In the genomic region with DNA sequence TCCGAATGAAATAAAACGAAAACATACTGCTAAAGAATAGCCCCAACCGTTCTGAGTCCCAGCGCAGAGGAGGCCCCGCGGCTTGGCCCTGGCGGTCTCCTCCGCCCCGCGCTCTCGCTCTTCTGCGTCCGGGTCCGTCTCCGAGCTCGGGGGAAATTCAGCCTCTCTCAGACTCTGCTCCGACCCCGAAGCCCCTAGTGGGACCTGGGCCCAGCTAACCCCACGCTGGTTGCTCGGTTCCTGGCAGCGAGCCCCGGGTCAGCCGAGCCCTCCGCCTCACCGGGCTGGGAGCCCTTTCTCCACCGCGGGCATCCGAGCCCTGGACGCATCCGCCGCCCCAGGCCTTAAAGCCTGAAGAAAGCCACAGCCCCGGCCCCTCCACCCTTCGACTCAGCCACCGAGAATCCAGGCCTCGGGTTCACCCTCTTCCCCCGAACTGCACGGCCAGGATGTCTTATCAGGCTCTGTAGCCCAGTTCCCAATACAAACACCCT, we compare ENCODE assay signal across 1 cellular context.
TF ChIP-seq lines count a peak whose summit lies in the region.

No MANE protein-coding gene starts in this region.

TF ChIP-seq in HepG2, 621 proteins besides CTCF, POLR2A, EP300 and RAD21 (continues in another document):
- TF ChIP-seq SP140L (CRISPR knock-in tag; IDR thresholded peaks at IDR 0.05; ENCODE audit: borderline replicate concordance), result no peak
- TF ChIP-seq, protein P1, sequence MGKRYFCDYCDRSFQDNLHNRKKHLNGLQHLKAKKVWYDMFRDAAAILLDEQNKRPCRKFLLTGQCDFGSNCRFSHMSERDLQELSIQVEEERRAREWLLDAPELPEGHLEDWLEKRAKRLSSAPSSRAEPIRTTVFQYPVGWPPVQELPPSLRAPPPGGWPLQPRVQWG (CRISPR knock-in tag; IDR thresholded peaks at IDR 0.05; ENCODE audit: borderline replicate concordance, low read depth), result no peak
- TF ChIP-seq ZNF335 (CRISPR knock-in tag; IDR thresholded peaks at IDR 0.05), result no peak
- TF ChIP-seq, protein P2, sequence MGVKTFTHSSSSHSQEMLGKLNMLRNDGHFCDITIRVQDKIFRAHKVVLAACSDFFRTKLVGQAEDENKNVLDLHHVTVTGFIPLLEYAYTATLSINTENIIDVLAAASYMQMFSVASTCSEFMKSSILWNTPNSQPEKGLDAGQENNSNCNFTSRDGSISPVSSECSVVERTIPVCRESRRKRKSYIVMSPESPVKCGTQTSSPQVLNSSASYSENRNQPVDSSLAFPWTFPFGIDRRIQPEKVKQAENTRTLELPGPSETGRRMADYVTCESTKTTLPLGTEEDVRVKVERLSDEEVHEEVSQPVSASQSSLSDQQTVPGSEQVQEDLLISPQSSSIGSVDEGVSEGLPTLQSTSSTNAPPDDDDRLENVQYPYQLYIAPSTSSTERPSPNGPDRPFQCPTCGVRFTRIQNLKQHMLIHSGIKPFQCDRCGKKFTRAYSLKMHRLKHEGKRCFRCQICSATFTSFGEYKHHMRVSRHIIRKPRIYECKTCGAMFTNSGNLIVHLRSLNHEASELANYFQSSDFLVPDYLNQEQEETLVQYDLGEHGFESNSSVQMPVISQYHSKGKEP (CRISPR knock-in tag; IDR thresholded peaks at IDR 0.05), result no peak
- no peak for TF ChIP-seq ZNF572 (CRISPR knock-in tag; IDR thresholded peaks at IDR 0.05)
- no peak for TF ChIP-seq SP1 (IDR thresholded peaks at IDR 0.05)
- TF ChIP-seq SP1 (CRISPR knock-in tag; IDR thresholded peaks at IDR 0.05), result no peak
- TF ChIP-seq PRMT3 (CRISPR knock-in tag; IDR thresholded peaks at IDR 0.05; ENCODE audit: borderline replicate concordance, low read depth), result no peak
- no peak for TF ChIP-seq SCMH1 (CRISPR knock-in tag; IDR thresholded peaks at IDR 0.05; ENCODE audit: borderline replicate concordance)
- TF ChIP-seq FOXK1 (CRISPR knock-in tag; IDR thresholded peaks at IDR 0.05; ENCODE audit: borderline replicate concordance, low read depth), result no peak
- TF ChIP-seq HOXD1 (CRISPR knock-in tag; IDR thresholded peaks at IDR 0.05), result no peak
- TF ChIP-seq ZNF746 (CRISPR knock-in tag; IDR thresholded peaks at IDR 0.05), result no peak
- no peak for TF ChIP-seq CBX1 (IDR thresholded peaks at IDR 0.05; ENCODE audit: low read depth)
- TF ChIP-seq, protein P3, sequence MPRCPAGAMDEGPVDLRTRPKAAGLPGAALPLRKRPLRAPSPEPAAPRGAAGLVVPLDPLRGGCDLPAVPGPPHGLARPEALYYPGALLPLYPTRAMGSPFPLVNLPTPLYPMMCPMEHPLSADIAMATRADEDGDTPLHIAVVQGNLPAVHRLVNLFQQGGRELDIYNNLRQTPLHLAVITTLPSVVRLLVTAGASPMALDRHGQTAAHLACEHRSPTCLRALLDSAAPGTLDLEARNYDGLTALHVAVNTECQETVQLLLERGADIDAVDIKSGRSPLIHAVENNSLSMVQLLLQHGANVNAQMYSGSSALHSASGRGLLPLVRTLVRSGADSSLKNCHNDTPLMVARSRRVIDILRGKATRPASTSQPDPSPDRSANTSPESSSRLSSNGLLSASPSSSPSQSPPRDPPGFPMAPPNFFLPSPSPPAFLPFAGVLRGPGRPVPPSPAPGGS (CRISPR knock-in tag; IDR thresholded peaks at IDR 0.05), result no peak
- TF ChIP-seq DNMT1 (CRISPR knock-in tag; IDR thresholded peaks at IDR 0.05), result no peak
- no peak for TF ChIP-seq NFYC (CRISPR knock-in tag; IDR thresholded peaks at IDR 0.05)
- TF ChIP-seq, protein P4, sequence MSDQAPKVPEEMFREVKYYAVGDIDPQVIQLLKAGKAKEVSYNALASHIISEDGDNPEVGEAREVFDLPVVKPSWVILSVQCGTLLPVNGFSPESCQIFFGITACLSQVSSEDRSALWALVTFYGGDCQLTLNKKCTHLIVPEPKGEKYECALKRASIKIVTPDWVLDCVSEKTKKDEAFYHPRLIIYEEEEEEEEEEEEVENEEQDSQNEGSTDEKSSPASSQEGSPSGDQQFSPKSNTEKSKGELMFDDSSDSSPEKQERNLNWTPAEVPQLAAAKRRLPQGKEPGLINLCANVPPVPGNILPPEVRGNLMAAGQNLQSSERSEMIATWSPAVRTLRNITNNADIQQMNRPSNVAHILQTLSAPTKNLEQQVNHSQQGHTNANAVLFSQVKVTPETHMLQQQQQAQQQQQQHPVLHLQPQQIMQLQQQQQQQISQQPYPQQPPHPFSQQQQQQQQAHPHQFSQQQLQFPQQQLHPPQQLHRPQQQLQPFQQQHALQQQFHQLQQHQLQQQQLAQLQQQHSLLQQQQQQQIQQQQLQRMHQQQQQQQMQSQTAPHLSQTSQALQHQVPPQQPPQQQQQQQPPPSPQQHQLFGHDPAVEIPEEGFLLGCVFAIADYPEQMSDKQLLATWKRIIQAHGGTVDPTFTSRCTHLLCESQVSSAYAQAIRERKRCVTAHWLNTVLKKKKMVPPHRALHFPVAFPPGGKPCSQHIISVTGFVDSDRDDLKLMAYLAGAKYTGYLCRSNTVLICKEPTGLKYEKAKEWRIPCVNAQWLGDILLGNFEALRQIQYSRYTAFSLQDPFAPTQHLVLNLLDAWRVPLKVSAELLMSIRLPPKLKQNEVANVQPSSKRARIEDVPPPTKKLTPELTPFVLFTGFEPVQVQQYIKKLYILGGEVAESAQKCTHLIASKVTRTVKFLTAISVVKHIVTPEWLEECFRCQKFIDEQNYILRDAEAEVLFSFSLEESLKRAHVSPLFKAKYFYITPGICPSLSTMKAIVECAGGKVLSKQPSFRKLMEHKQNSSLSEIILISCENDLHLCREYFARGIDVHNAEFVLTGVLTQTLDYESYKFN (CRISPR knock-in tag; conservative IDR thresholded peaks at IDR 0.05), result no peak
- TF ChIP-seq, protein P5, sequence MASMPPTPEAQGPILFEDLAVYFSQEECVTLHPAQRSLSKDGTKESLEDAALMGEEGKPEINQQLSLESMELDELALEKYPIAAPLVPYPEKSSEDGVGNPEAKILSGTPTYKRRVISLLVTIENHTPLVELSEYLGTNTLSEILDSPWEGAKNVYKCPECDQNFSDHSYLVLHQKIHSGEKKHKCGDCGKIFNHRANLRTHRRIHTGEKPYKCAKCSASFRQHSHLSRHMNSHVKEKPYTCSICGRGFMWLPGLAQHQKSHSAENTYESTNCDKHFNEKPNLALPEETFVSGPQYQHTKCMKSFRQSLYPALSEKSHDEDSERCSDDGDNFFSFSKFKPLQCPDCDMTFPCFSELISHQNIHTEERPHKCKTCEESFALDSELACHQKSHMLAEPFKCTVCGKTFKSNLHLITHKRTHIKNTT (CRISPR knock-in tag; IDR thresholded peaks at IDR 0.05), result no peak
- TF ChIP-seq, protein P6, sequence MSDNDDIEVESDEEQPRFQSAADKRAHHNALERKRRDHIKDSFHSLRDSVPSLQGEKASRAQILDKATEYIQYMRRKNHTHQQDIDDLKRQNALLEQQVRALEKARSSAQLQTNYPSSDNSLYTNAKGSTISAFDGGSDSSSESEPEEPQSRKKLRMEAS (IDR thresholded peaks at IDR 0.05), result no peak
- no peak for TF ChIP-seq SRSF9 (IDR thresholded peaks at IDR 0.05; ENCODE audit: borderline replicate concordance, insufficient read depth, low read depth, low read length, poor library complexity, severe bottlenecking)
- no peak for TF ChIP-seq RCOR2 (CRISPR knock-in tag; IDR thresholded peaks at IDR 0.05)
- TF ChIP-seq REL (CRISPR knock-in tag; conservative IDR thresholded peaks at IDR 0.05), result no peak
- no peak for TF ChIP-seq RARA (CRISPR knock-in tag; IDR thresholded peaks at IDR 0.05)
- TF ChIP-seq ZNF510 (CRISPR knock-in tag; IDR thresholded peaks at IDR 0.05; ENCODE audit: low read depth), result no peak
- TF ChIP-seq, protein P7, sequence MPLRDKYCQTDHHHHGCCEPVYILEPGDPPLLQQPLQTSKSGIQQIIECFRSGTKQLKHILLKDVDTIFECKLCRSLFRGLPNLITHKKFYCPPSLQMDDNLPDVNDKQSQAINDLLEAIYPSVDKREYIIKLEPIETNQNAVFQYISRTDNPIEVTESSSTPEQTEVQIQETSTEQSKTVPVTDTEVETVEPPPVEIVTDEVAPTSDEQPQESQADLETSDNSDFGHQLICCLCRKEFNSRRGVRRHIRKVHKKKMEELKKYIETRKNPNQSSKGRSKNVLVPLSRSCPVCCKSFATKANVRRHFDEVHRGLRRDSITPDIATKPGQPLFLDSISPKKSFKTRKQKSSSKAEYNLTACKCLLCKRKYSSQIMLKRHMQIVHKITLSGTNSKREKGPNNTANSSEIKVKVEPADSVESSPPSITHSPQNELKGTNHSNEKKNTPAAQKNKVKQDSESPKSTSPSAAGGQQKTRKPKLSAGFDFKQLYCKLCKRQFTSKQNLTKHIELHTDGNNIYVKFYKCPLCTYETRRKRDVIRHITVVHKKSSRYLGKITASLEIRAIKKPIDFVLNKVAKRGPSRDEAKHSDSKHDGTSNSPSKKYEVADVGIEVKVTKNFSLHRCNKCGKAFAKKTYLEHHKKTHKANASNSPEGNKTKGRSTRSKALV (CRISPR knock-in tag; IDR thresholded peaks at IDR 0.05), result peak; percentile 92; the same call in 1 of the 2 replicates
- no peak for TF ChIP-seq NCOA1 (CRISPR knock-in tag; IDR thresholded peaks at IDR 0.05)
- TF ChIP-seq NONO (IDR thresholded peaks at IDR 0.05), result no peak
- peak; percentile 47; the same call in 1 of the 2 replicates for TF ChIP-seq NONO (CRISPR knock-in tag; conservative IDR thresholded peaks at IDR 0.05)
- TF ChIP-seq DR1 (CRISPR knock-in tag; IDR thresholded peaks at IDR 0.05), result no peak
- TF ChIP-seq, protein P8, sequence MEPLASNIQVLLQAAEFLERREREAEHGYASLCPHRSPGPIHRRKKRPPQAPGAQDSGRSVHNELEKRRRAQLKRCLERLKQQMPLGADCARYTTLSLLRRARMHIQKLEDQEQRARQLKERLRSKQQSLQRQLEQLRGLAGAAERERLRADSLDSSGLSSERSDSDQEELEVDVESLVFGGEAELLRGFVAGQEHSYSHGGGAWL (CRISPR knock-in tag; IDR thresholded peaks at IDR 0.05), result no peak
- TF ChIP-seq, protein P9, sequence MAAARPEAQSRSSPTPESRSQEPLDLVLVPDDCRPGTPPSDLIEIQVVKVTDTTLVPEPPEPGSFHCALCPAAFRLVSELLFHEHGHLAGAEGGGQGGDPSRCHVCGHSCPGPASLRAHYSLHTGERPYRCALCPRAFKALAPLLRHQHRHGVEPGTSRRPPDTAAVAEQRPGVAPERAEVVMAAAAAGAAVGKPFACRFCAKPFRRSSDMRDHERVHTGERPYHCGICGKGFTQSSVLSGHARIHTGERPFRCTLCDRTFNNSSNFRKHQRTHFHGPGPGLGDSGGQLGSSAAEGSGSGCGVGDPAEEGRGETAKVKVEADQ (CRISPR knock-in tag; IDR thresholded peaks at IDR 0.05; ENCODE audit: borderline replicate concordance), result no peak
- TF ChIP-seq EEA1 (CRISPR knock-in tag; IDR thresholded peaks at IDR 0.05; ENCODE audit: borderline replicate concordance), result no peak
- TF ChIP-seq ISL2 (CRISPR knock-in tag; IDR thresholded peaks at IDR 0.05), result no peak
- TF ChIP-seq, protein P10, sequence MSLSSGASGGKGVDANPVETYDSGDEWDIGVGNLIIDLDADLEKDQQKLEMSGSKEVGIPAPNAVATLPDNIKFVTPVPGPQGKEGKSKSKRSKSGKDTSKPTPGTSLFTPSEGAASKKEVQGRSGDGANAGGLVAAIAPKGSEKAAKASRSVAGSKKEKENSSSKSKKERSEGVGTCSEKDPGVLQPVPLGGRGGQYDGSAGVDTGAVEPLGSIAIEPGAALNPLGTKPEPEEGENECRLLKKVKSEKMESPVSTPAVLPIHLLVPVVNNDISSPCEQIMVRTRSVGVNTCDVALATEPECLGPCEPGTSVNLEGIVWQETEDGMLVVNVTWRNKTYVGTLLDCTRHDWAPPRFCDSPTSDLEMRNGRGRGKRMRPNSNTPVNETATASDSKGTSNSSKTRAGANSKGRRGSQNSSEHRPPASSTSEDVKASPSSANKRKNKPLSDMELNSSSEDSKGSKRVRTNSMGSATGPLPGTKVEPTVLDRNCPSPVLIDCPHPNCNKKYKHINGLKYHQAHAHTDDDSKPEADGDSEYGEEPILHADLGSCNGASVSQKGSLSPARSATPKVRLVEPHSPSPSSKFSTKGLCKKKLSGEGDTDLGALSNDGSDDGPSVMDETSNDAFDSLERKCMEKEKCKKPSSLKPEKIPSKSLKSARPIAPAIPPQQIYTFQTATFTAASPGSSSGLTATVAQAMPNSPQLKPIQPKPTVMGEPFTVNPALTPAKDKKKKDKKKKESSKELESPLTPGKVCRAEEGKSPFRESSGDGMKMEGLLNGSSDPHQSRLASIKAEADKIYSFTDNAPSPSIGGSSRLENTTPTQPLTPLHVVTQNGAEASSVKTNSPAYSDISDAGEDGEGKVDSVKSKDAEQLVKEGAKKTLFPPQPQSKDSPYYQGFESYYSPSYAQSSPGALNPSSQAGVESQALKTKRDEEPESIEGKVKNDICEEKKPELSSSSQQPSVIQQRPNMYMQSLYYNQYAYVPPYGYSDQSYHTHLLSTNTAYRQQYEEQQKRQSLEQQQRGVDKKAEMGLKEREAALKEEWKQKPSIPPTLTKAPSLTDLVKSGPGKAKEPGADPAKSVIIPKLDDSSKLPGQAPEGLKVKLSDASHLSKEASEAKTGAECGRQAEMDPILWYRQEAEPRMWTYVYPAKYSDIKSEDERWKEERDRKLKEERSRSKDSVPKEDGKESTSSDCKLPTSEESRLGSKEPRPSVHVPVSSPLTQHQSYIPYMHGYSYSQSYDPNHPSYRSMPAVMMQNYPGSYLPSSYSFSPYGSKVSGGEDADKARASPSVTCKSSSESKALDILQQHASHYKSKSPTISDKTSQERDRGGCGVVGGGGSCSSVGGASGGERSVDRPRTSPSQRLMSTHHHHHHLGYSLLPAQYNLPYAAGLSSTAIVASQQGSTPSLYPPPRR (CRISPR knock-in tag; IDR thresholded peaks at IDR 0.05; ENCODE audit: borderline replicate concordance), result peak; percentile 46; the same call in 1 of the 2 replicates
- peak; percentile 59; the same call in 1 of the 2 replicates for TF ChIP-seq KDM2A (CRISPR knock-in tag; IDR thresholded peaks at IDR 0.05; ENCODE audit: borderline replicate concordance, low read depth)
- TF ChIP-seq SNAI1 (CRISPR knock-in tag; IDR thresholded peaks at IDR 0.05; ENCODE audit: borderline replicate concordance), result 0 out of 2 replicates have a peak, but pooled peaks have one; percentile 37
- TF ChIP-seq U2AF1 (optimal IDR thresholded peaks at IDR 0.05; ENCODE audit: low read depth, low read length), result no peak
- no peak for TF ChIP-seq ZNF775 (CRISPR knock-in tag; IDR thresholded peaks at IDR 0.05; ENCODE audit: borderline replicate concordance)
- TF ChIP-seq ZFP37 (CRISPR knock-in tag; IDR thresholded peaks at IDR 0.05; ENCODE audit: borderline replicate concordance), result no peak
- TF ChIP-seq, protein P11, sequence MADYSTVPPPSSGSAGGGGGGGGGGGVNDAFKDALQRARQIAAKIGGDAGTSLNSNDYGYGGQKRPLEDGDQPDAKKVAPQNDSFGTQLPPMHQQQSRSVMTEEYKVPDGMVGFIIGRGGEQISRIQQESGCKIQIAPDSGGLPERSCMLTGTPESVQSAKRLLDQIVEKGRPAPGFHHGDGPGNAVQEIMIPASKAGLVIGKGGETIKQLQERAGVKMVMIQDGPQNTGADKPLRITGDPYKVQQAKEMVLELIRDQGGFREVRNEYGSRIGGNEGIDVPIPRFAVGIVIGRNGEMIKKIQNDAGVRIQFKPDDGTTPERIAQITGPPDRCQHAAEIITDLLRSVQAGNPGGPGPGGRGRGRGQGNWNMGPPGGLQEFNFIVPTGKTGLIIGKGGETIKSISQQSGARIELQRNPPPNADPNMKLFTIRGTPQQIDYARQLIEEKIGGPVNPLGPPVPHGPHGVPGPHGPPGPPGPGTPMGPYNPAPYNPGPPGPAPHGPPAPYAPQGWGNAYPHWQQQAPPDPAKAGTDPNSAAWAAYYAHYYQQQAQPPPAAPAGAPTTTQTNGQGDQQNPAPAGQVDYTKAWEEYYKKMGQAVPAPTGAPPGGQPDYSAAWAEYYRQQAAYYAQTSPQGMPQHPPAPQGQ (CRISPR knock-in tag; IDR thresholded peaks at IDR 0.05; ENCODE audit: borderline replicate concordance), result no peak
- no peak for TF ChIP-seq ZNF766 (CRISPR knock-in tag; IDR thresholded peaks at IDR 0.05; ENCODE audit: borderline replicate concordance)
